Comparison of ENCODE assay signal across 11 cellular contexts in the genomic region with DNA sequence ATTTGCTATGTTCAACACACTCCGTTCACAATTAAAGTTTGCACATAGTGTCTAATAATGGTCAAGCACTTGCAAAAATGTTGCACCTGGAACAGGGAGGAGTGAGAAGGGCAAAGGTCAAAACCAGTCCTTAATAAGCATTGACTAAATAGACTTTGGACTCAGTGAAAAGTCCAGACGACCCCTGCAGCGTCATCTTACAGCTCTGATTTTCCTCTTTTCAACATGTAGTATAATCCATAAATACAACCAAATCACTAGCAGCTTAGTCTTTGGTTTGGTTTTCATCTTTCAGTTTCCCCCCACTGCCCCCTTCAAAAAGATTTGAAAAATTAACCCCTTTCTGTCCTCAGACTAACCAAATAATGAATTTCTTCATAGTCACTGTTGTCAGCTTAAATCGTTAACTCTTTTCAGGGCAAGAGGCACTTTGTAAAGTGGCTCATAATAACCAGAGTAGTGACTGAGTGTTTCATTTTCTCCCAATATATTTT.
DNase-seq lines count a peak whose midpoint lies in the region; ATAC-seq and TF ChIP-seq lines count a peak whose summit lies in the region.
"Had no signal": no experiment of that assay in that cellular context is flagged by ENCODE, and none has a peak within 500 bp of the region (broad histone marks: within the 10 kb centered on the region; RNA-seq: fewer than 3 reads in every experiment).

No MANE protein-coding gene starts in this region.

- peaks cover 76% of the 10 kb centered on the region for H3K4me1 ChIP-seq in KMS-11 (ENCODE audit: low read depth, poor library complexity, severe bottlenecking)
- H3K4me1 ChIP-seq in upper lobe of left lung = peaks cover 33 to 43% (median 35%) of the 10 kb centered on the region in 4 donors

- intact Hi-C loops in dorsolateral prefrontal cortex (cut with DNase I) = no loop called here

- H3K36me3 ChIP-seq in KMS-11 (ENCODE audit: insufficient read depth) (no peaks in the 10 kb centered on the region), upper lobe of left lung (no peaks in the 10 kb centered on the region)

- H3K4me1 Mint-ChIP-seq in activated naive CD4-positive, alpha-beta T cell treated with anti-CD3 and anti-CD28 coated beads, Interleukin-2, amount 50 U/mL, for 24 hours = peaks cover 54% of the 10 kb centered on the region

- no peak for TF ChIP-seq CTCF in KMS-11 (conservative IDR thresholded peaks at IDR 0.05; ENCODE audit: low read depth, low read length)
- no peak for TF ChIP-seq CTCF in dorsolateral prefrontal cortex (IDR thresholded peaks at IDR 0.05 in 54 of 56, conservative IDR thresholded peaks at IDR 0.05 in 2 of 56; ENCODE audit: low read depth in 1 of 56, partially characterized antibody in 56 of 56)
- no peak for TF ChIP-seq CTCF in upper lobe of left lung (IDR thresholded peaks at IDR 0.05)

- H4K20me1 ChIP-seq in KMS-11 (ENCODE audit: insufficient read depth) = no peaks in the 10 kb centered on the region

- H3K4me3 Mint-ChIP-seq in activated naive CD4-positive, alpha-beta T cell treated with anti-CD3 and anti-CD28 coated beads, Interleukin-2, amount 50 U/mL, for 24 hours = peak overlapping the region; percentile 33

- H3K27me3 Mint-ChIP-seq in activated naive CD4-positive, alpha-beta T cell treated with anti-CD3 and anti-CD28 coated beads, Interleukin-2, amount 50 U/mL, for 24 hours = no peaks in the 10 kb centered on the region
- H3K27me3 Mint-ChIP-seq: CD4-positive, alpha-beta memory T cell had no signal

- H3K9ac ChIP-seq in KMS-11 = peak overlapping the region; percentile 92

- H3K27ac ChIP-seq in KMS-11 = peak overlapping the region; percentile 93
- H3K27ac ChIP-seq in dorsolateral prefrontal cortex = peak overlapping the region in 47 of 59 donors; percentile 7 to 97 (median 91)
- H3K27ac ChIP-seq in upper lobe of left lung = peak overlapping the region; percentile 73 to 91 (median 80)

- H3K27me3 ChIP-seq in KMS-11 (ENCODE audit: insufficient read depth, low read depth) = no peaks in the 10 kb centered on the region
- H3K27me3 ChIP-seq in dorsolateral prefrontal cortex = no peaks in the 10 kb centered on the region
- no peaks in the 10 kb centered on the region for H3K27me3 ChIP-seq in upper lobe of left lung

- no peak overlapping the region for H2AFZ ChIP-seq in KMS-11 (ENCODE audit: low read depth)

- H3K9me3 ChIP-seq in upper lobe of left lung = no peaks in the 10 kb centered on the region

- peak overlapping the region; percentile 89 for H3K4me2 ChIP-seq in KMS-11

- H3K36me3 Mint-ChIP-seq in activated naive CD4-positive, alpha-beta T cell treated with anti-CD3 and anti-CD28 coated beads, Interleukin-2, amount 50 U/mL, for 24 hours = peaks cover 3% of the 10 kb centered on the region
- H3K36me3 Mint-ChIP-seq: activated naive CD4-positive, alpha-beta T cell treated with anti-CD3 and anti-CD28 coated beads, Interleukin-2, amount 50 U/mL, for 72 hours; CD4-positive, alpha-beta memory T cell had no signal

- ATAC-seq in upper lobe of left lung (ENCODE audit: low FRiP score in 2 of 2) (no peak), GM19452 (IDR thresholded peaks at IDR 0.05; ENCODE audit: unreplicated experiment) (no peak)

- H3K4me3 ChIP-seq in KMS-11 (IDR thresholded peaks at IDR 0.05; ENCODE audit: insufficient read depth, low read depth, low read length) (peak overlapping the region; percentile 94), dorsolateral prefrontal cortex (peak overlapping the region in 55 of 59 donors; percentile 0 to 97 (median 48)), upper lobe of left lung (peak overlapping the region in 1 of 4 donors; percentile 37)

- DNase-seq in activated naive CD4-positive, alpha-beta T cell treated with Interleukin-2 at 50 U/mL for 16 hours = no peak
- DNase-seq in dorsolateral prefrontal cortex (no peak), upper lobe of left lung (no peak), iPS-NIHi7 (ENCODE audit: extremely low spot score) (no peak), epidermal melanocyte (ENCODE audit: insufficient read length, low spot score) (no peak)
- DNase-seq: T-helper 9 cell had no signal

- H3K9me3 Mint-ChIP-seq in activated naive CD4-positive, alpha-beta T cell treated with anti-CD3 and anti-CD28 coated beads, Interleukin-2, amount 50 U/mL, for 24 hours = no peaks in the 10 kb centered on the region
- H3K9me3 Mint-ChIP-seq: activated naive CD4-positive, alpha-beta T cell treated with anti-CD3 and anti-CD28 coated beads, Interleukin-2, amount 50 U/mL, for 72 hours; CD4-positive, alpha-beta memory T cell had no signal

- TF ChIP-seq EP300 in upper lobe of left lung (IDR thresholded peaks at IDR 0.05) = no peak

- H3K79me2 ChIP-seq in KMS-11 (ENCODE audit: insufficient read depth, low read depth) = peaks cover 100% of the 10 kb centered on the region

- TF ChIP-seq POLR2A in upper lobe of left lung (IDR thresholded peaks at IDR 0.05) = no peak

- 33 to 35% methylated on average over 4 of the region's 4 CpGs for WGBS in upper lobe of left lung, 2 donors

- peak overlapping the region; percentile 55 for H3K27ac Mint-ChIP-seq in activated naive CD4-positive, alpha-beta T cell treated with anti-CD3 and anti-CD28 coated beads, Interleukin-2, amount 50 U/mL, for 24 hours
